ENCODE assay signal across 21 cellular contexts in genomic region chr6:148532698-148533097, GRCh38.
"Had no signal": no experiment of that assay in that cellular context is flagged by ENCODE, and none has a peak within 500 bp of the region (broad histone marks: within the 10 kb centered on the region; RNA-seq: fewer than 3 reads in every experiment).

No MANE protein-coding gene starts in this region.

- H3K9me3 ChIP-seq: adrenal gland, left ventricle myocardium inferior, uterus had no signal

- H3K27ac ChIP-seq: adrenal gland, brain microvascular endothelial cell, epithelial cell of prostate, uterus had no signal

- H3K27me3 ChIP-seq: adrenal gland, brain microvascular endothelial cell had no signal

- H3K36me3 ChIP-seq: uterus had no signal

- H3K4me1 Mint-ChIP-seq: activated naive CD8-positive, alpha-beta T cell treated with anti-CD3 and anti-CD28 coated beads for 36 hours; naive B cell had no signal

- H3K4me1 ChIP-seq: uterus had no signal

- H3K4me3 Mint-ChIP-seq: activated CD4-positive, alpha-beta T cell treated with anti-CD3 and anti-CD28 coated beads for 36 hours; activated naive CD8-positive, alpha-beta T cell treated with anti-CD3 and anti-CD28 coated beads for 36 hours; activated T-cell treated with anti-CD3 and anti-CD28 coated beads, Interleukin-2, amount 50 U/mL, for 72 hours; mesothelial cell of epicardium; naive B cell; type B pancreatic cell had no signal

- H3K27me3 Mint-ChIP-seq: type B pancreatic cell had no signal

- H3K9me3 Mint-ChIP-seq: activated naive CD8-positive, alpha-beta T cell treated with anti-CD3 and anti-CD28 coated beads for 36 hours; activated T-cell treated with anti-CD3 and anti-CD28 coated beads, Interleukin-2, amount 50 U/mL, for 72 hours; mesothelial cell of epicardium; naive B cell; type B pancreatic cell had no signal

- H3K36me3 Mint-ChIP-seq: activated naive CD8-positive, alpha-beta T cell treated with anti-CD3 and anti-CD28 coated beads for 36 hours; naive B cell had no signal

- ATAC-seq: activated CD4-positive, alpha-beta T cell treated with anti-CD3 and anti-CD28 coated beads for 36 hours; activated T-cell treated with anti-CD3 and anti-CD28 coated beads, Interleukin-2, amount 50 U/mL, for 72 hours; right cardiac atrium had no signal

- DNase-seq: activated CD4-positive, alpha-beta T cell treated with anti-CD3 and anti-CD28 coated beads for 36 hours; activated CD4-positive, CD25-positive, alpha-beta regulatory T cell; activated naive CD4-positive, alpha-beta T cell; activated naive CD8-positive, alpha-beta T cell treated with anti-CD3 and anti-CD28 coated beads for 36 hours; activated T-cell treated with anti-CD3 and anti-CD28 coated beads for 4 hours; activated T-cell treated with anti-CD3 and anti-CD28 coated beads, Interleukin-2, amount 50 U/mL, for 72 hours; adrenal gland; aorta; brain microvascular endothelial cell; islet precursor cell; left ventricle myocardium inferior; naive B cell; nucleus accumbens; right cardiac atrium; stimulated activated CD4-positive, alpha-beta T cell treated with anti-CD3 and anti-CD28 coated beads, Interleukin-15, amount 100 ng/mL, for 24 hours; stimulated activated CD4-positive, alpha-beta T cell treated with anti-CD3 and anti-CD28 coated beads, Interleukin-2, amount 100 ng/mL, for 24 hours; stimulated activated naive CD4-positive, alpha-beta T cell; uterus had no signal

- H3K4me3 ChIP-seq: adrenal gland, left ventricle myocardium inferior, uterus had no signal

- H3K27ac Mint-ChIP-seq: activated CD4-positive, alpha-beta T cell treated with anti-CD3 and anti-CD28 coated beads for 36 hours; activated naive CD8-positive, alpha-beta T cell treated with anti-CD3 and anti-CD28 coated beads for 36 hours; activated T-cell treated with anti-CD3 and anti-CD28 coated beads, Interleukin-2, amount 50 U/mL, for 72 hours; mesothelial cell of epicardium; type B pancreatic cell had no signal
